Comparison of ENCODE assay signal across 18 cellular contexts in the genomic region with DNA sequence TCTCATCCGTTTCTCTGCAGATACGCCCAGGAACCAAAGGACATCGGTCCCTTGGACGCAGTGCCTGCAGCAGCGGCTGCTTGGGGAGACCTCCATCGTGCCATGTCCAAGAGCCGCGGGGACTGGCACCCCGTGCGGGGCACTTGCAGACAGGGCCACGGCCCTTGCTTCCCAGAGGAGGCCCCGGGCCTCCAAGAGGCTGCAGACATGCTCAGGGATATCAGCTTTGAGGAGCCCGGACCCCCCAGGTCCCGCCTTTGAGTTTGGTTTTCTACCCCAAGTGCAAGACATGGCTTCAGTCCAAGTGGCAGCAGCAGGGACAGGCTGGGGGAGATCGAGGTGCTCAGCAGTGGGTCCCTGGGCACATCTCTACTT.
"Had no signal": no experiment of that assay in that cellular context is flagged by ENCODE, and none has a peak within 500 bp of the region (broad histone marks: within the 10 kb centered on the region; RNA-seq: fewer than 3 reads in every experiment).

No MANE protein-coding gene starts in this region.

- H3K9me3 Mint-ChIP-seq: activated CD4-positive, alpha-beta T cell treated with anti-CD3 and anti-CD28 coated beads, Interleukin-2, amount 10 ng/mL, durations not matched to agents 7 days and 5 days; activated naive CD4-positive, alpha-beta T cell treated with anti-CD3 and anti-CD28 coated beads for 36 hours; activated T-cell treated with anti-CD3 and anti-CD28 coated beads, Interleukin-2, amount 50 U/mL, for 4 hours; central memory CD8-positive, alpha-beta T cell; naive thymus-derived CD4-positive, alpha-beta T cell had no signal

- H3K27ac Mint-ChIP-seq: activated naive CD4-positive, alpha-beta T cell treated with anti-CD3 and anti-CD28 coated beads for 36 hours had no signal

- H3K4me1 Mint-ChIP-seq: brain had no signal

- ATAC-seq: activated CD4-positive, CD25-positive, alpha-beta regulatory T cell treated with anti-CD3 and anti-CD28 coated beads, Interleukin-2, amount 50 U/mL, for 24 hours; activated T-cell treated with anti-CD3 and anti-CD28 coated beads, Interleukin-2, amount 50 U/mL, for 4 hours; gastrocnemius medialis; heart right ventricle; mucosa of descending colon; naive thymus-derived CD4-positive, alpha-beta T cell had no signal

- H3K27me3 Mint-ChIP-seq: activated CD4-positive, alpha-beta T cell treated with anti-CD3 and anti-CD28 coated beads, Interleukin-2, amount 10 ng/mL, durations not matched to agents 7 days and 5 days; brain; central memory CD8-positive, alpha-beta T cell; naive thymus-derived CD4-positive, alpha-beta T cell had no signal

- H3K36me3 Mint-ChIP-seq: brain; immature natural killer cell; naive thymus-derived CD4-positive, alpha-beta T cell had no signal

- H3K4me3 Mint-ChIP-seq: activated CD4-positive, alpha-beta T cell treated with anti-CD3 and anti-CD28 coated beads, Interleukin-2, amount 10 ng/mL, durations not matched to agents 7 days and 5 days; activated naive CD4-positive, alpha-beta T cell treated with anti-CD3 and anti-CD28 coated beads for 36 hours; activated T-cell treated with anti-CD3 and anti-CD28 coated beads, Interleukin-2, amount 50 U/mL, for 4 hours; brain; central memory CD8-positive, alpha-beta T cell had no signal

- DNase-seq: activated CD4-positive, alpha-beta T cell treated with anti-CD3 and anti-CD28 coated beads, Interleukin-2, amount 10 ng/mL, durations not matched to agents 7 days and 5 days; activated CD8-positive, alpha-beta memory T cell treated with anti-CD3 and anti-CD28 coated beads, Interleukin-2, amount 50 U/mL, for 4 hours; activated naive CD4-positive, alpha-beta T cell treated with anti-CD3 and anti-CD28 coated beads for 36 hours; activated T-cell treated with anti-CD3 and anti-CD28 coated beads, Interleukin-2, amount 50 U/mL, for 4 hours; gastrocnemius medialis; immature natural killer cell; kidney glomerular epithelial cell; mesenchymal stem cell; naive thymus-derived CD4-positive, alpha-beta T cell; stimulated activated CD4-positive, alpha-beta T cell treated with anti-CD3 and anti-CD28 coated beads, Interleukin-4, amount 100 ng/mL, for 4 hours; stimulated activated naive CD4-positive, alpha-beta T cell treated with Interleukin-2 at 50 U/mL for 16 hours; T-helper 9 cell; thyroid gland had no signal
